Comparison of ENCODE assay signal across 11 cellular contexts in the genomic region with DNA sequence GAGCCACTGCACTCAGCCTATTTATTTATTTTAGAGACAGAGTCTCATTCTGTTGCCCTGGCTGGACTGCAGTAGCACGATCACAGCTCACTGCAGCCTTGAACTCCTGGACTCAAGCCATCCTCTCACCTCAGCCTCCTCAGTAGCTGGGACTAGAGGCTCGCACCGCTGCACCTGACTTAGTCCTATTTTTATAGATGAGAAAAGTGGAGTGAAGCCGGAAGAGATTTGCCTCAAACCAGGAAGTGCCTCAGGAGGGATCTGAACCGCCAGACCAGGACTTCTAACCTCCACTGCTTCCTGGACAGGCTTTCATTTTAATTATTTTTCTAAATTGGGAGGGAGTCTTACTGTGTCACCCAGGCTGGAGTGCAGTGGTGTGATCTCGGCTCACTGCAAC. TPM values are rescaled to one million over a fixed set of nuclear protein-coding genes. Genes with fewer than 3 reads are reported as not detected.
DNase-seq lines count a peak whose midpoint lies in the region; ATAC-seq and TF ChIP-seq lines count a peak whose summit lies in the region.
"Had no signal": no experiment of that assay in that cellular context is flagged by ENCODE, and none has a peak within 500 bp of the region (broad histone marks: within the 10 kb centered on the region; RNA-seq: fewer than 3 reads in every experiment).

No MANE protein-coding gene starts in this region.

- peak overlapping the region; percentile 100 for H3K27ac Mint-ChIP-seq in endothelial cell (ENCODE audit: unreplicated experiment)

- in situ Hi-C loops in gastrocnemius medialis (cut with MboI; ENCODE audit: low sequenced_read_pairs in 4 of 4): no loop called here

- TF ChIP-seq CTCF in endothelial cell (IDR thresholded peaks at IDR 0.05; ENCODE audit: unreplicated experiment): no peak
- no peak for TF ChIP-seq CTCF in gastrocnemius medialis (IDR thresholded peaks at IDR 0.05 in 4 of 5, conservative IDR thresholded peaks at IDR 0.05 in 1 of 5)

- no peaks in the 10 kb centered on the region for H3K9me3 ChIP-seq in gastrocnemius medialis

- intact Hi-C loops in gastrocnemius medialis (cut with DNase I; ENCODE audit: low total_unique reads): no loop called here

- H3K9me3 Mint-ChIP-seq in endothelial cell (ENCODE audit: unreplicated experiment): no peaks in the 10 kb centered on the region
- H3K9me3 Mint-ChIP-seq: central memory CD8-positive, alpha-beta T cell had no signal

- no peaks in the 10 kb centered on the region for H3K27me3 ChIP-seq in gastrocnemius medialis

- H3K4me1 Mint-ChIP-seq in endothelial cell (ENCODE audit: unreplicated experiment): peaks cover 25% of the 10 kb centered on the region
- H3K4me1 Mint-ChIP-seq: central memory CD8-positive, alpha-beta T cell had no signal

- TF ChIP-seq POLR2A in gastrocnemius medialis (IDR thresholded peaks at IDR 0.05): no peak

- H3K27me3 Mint-ChIP-seq in endothelial cell (ENCODE audit: unreplicated experiment): peaks cover 8% of the 10 kb centered on the region

- H3K4me1 ChIP-seq in gastrocnemius medialis: peaks cover 0 to 5% of the 10 kb centered on the region in 2 donors

- ATAC-seq in gastrocnemius medialis: no peak
- no peak for ATAC-seq in HG03139 (IDR thresholded peaks at IDR 0.05; ENCODE audit: unreplicated experiment)

- peak overlapping the region; percentile 27; the same call in 1 of the 2 replicates for H3K4me3 ChIP-seq in GM08714 (ENCODE audit: low read length)
- H3K4me3 ChIP-seq in gastrocnemius medialis: peak overlapping the region in 2 of 4 donors; percentile 3 to 13

- no peaks in the 10 kb centered on the region for H3K36me3 Mint-ChIP-seq in endothelial cell (ENCODE audit: low read depth, unreplicated experiment)

- peak overlapping the region; percentile 62 for H3K4me3 Mint-ChIP-seq in endothelial cell (ENCODE audit: unreplicated experiment)

- no peaks in the 10 kb centered on the region for H3K36me3 ChIP-seq in gastrocnemius medialis

- peak overlapping the region; percentile 67 to 77 (median 74) for H3K27ac ChIP-seq in gastrocnemius medialis

- DNase-seq in NOMO-1 (lab: John Stamatoyannopoulos, UW; ENCODE audit: unreplicated experiment in 2 of 2) (peak; percentile 76 to 77), endothelial cell (ENCODE audit: low spot score) (no peak), gastrocnemius medialis (no peak), NCI-H226 (no peak), HuH-7.5 (ENCODE audit: low spot score) (no peak)
- no peak for DNase-seq in activated CD4-positive, alpha-beta T cell treated with anti-CD3 and anti-CD28 coated beads, Interleukin-2, amount 50 U/mL, for 4 hours
- DNase-seq: activated CD4-positive, CD25-positive, alpha-beta regulatory T cell treated with anti-CD3 and anti-CD28 coated beads, Interleukin-2, amount 50 U/mL, for 72 hours; NCI-H1048 had no signal

RNA-seq across cellular contexts. Expression of gene CLIP2, which starts 17.5 kb away (rescaled TPM):
- total RNA-seq in endothelial cell (ENCODE audit: unreplicated experiment) (110 TPM), gastrocnemius medialis (10 to 100 TPM in 1 of 4 donors, 1 to 10 TPM in 3; 2.0 to 10.0 (median 4.2) TPM)

RNA-seq across cellular contexts. Expression of gene RFC2, which starts 17.5 kb away (rescaled TPM):
- total RNA-seq in endothelial cell (ENCODE audit: unreplicated experiment) (38.8 TPM), gastrocnemius medialis (10 to 100 TPM in 3 of 4 donors, 1 to 10 TPM in 1; 8.2 to 15.2 (median 12.7) TPM)

Comparison
In these comparisons a context has a peak if more than half of its experiments do, and no peak if none do; other contexts are left out.
1. DNase-seq: peak in NOMO-1 (2 of 2); none in endothelial cell (single experiment), gastrocnemius medialis (0 of 2), NCI-H226 (single experiment), HuH-7.5 (single experiment) and activated CD4-positive, alpha-beta T cell treated with anti-CD3 and anti-CD28 coated beads, Interleukin-2, amount 50 U/mL, for 4 hours (0 of 2).
2. RNA of gene CLIP2, which starts 17.5 kb away (total RNA-seq): 110 TPM in endothelial cell (single experiment); 2.0 to 10.0 TPM in gastrocnemius medialis; every median in the first group is over 10 times any median in the second.